Comparison of ENCODE assay signal across 1 cellular context in genomic region chr7:102365390-102365789, GRCh38.
TF ChIP-seq lines count a peak whose summit lies in the region.

No MANE protein-coding gene starts in this region.

TF ChIP-seq in HEK293, 187 proteins besides CTCF, POLR2A, EP300 and RAD21:
- 0 out of 2 replicates have a peak, but pooled peaks have one; percentile 31 for TF ChIP-seq SP7 (tag by site-specific recombination; IDR thresholded peaks at IDR 0.05)
- TF ChIP-seq GLIS1 (tag by site-specific recombination; IDR thresholded peaks at IDR 0.05), result peak; percentile 25; the same call in 1 of the 2 replicates
